8 cellular contexts compared by ENCODE assay signal in genomic region chr7:1028775-1029636, GRCh38. TPM values are rescaled to one million over a fixed set of nuclear protein-coding genes. Genes with fewer than 3 reads are reported as not detected.
DNase-seq lines count a peak whose midpoint lies in the region; ATAC-seq and TF ChIP-seq lines count a peak whose summit lies in the region.

No MANE protein-coding gene starts in this region.

- 74% methylated on average over 18 of the region's 18 CpGs for WGBS in HUES64

- H3K36me3 ChIP-seq in HUES64 (ENCODE audit: insufficient read depth, low read length), result peaks cover 11% of the 10 kb centered on the region; the same call in 1 of the 2 replicates
- peaks cover 7% of the 10 kb centered on the region for H3K36me3 ChIP-seq in thoracic aorta

- H3K9me3 ChIP-seq in HUES64 (ENCODE audit: insufficient read depth, low read depth, low read length) (no peaks in the 10 kb centered on the region), thoracic aorta (no peaks in the 10 kb centered on the region)

- H3K27ac ChIP-seq in HUES64 (ENCODE audit: low read depth, low read length), result peak overlapping the region; percentile 40
- H3K27ac ChIP-seq in thoracic aorta, result peak overlapping the region; percentile 85

- H3K9ac ChIP-seq in HUES64 (ENCODE audit: low read depth, low read length), result peak overlapping the region; percentile 79

- H3K4me1 Mint-ChIP-seq in activated naive CD8-positive, alpha-beta T cell (ENCODE audit: low read depth), result peaks cover 38% of the 10 kb centered on the region

- no peaks in the 10 kb centered on the region for H3K36me3 Mint-ChIP-seq in activated naive CD8-positive, alpha-beta T cell

- H3K4me3 ChIP-seq in HUES64 (ENCODE audit: low read length) (peak overlapping the region; percentile 72), thoracic aorta (peak overlapping the region; percentile 91)

- H3K4me1 ChIP-seq in HUES64 (ENCODE audit: insufficient read depth, low read length) (peaks cover 2% of the 10 kb centered on the region; the same call in 1 of the 2 replicates), thoracic aorta (ENCODE audit: control insufficient read depth in 1 of 2, low read depth in 2 of 2) (peaks cover 8 to 32% of the 10 kb centered on the region in 2 donors)

- H3K27me3 Mint-ChIP-seq in activated naive CD8-positive, alpha-beta T cell, result no peaks in the 10 kb centered on the region

- TF ChIP-seq CTCF in thoracic aorta (IDR thresholded peaks at IDR 0.05), result no peak

- H3K4me3 Mint-ChIP-seq in activated naive CD8-positive, alpha-beta T cell, result peak overlapping the region; percentile 80

- H3K27ac Mint-ChIP-seq in activated naive CD8-positive, alpha-beta T cell, result peak overlapping the region; percentile 75

- H3K27me3 ChIP-seq in HUES64 (ENCODE audit: insufficient read depth, low read length) (no peaks in the 10 kb centered on the region), thoracic aorta (replicated peaks; ENCODE audit: insufficient read depth) (no peaks in the 10 kb centered on the region)

- ATAC-seq in thoracic aorta (ENCODE audit: insufficient number of reproducible peaks, low FRiP score, low read depth) (peak; percentile 97), HG02763 (IDR thresholded peaks at IDR 0.05; ENCODE audit: unreplicated experiment) (no peak)

- peak; percentile 69 for DNase-seq in DMS79 treated with DMSO at 0.1 percent for 48 hours (lab: John Stamatoyannopoulos, UW)
- peak; percentile 68 for DNase-seq in SK-N-DZ (ENCODE audit: low spot score)
- peak; percentile 70 for DNase-seq in glomerular endothelial cell (ENCODE audit: extremely low read depth, low read depth, low spot score)
- DNase-seq in nucleus accumbens (lab: John Stamatoyannopoulos, UW), result peak in 53 of 56 donors; percentile 31 to 86 (median 65)
- peak; percentile 73 for DNase-seq in thoracic aorta (ENCODE audit: low spot score)

- no peaks in the 10 kb centered on the region for H3K9me3 Mint-ChIP-seq in activated naive CD8-positive, alpha-beta T cell (ENCODE audit: low read depth)

RNA-seq across cellular contexts. Expression of gene GPR146, which starts 15.3 kb away (rescaled TPM):
- polyA plus RNA-seq in HUES64 (2013, experiment 1 of 2), result 0.60 TPM
- 1.3 TPM for polyA plus RNA-seq in HUES64 (2013, experiment 2 of 2)
- 4.8 and 8.1 TPM in 2 replicates for polyA plus RNA-seq in SK-N-DZ (2014; cell fraction: cytosol; rRNA removed)
- polyA plus RNA-seq in SK-N-DZ (2014; cell fraction: nucleus; rRNA removed), result 2.8 and 5.1 TPM in 2 replicates
- total RNA-seq in glomerular endothelial cell, result 5.4 and 33.5 TPM in 2 replicates
- total RNA-seq in thoracic aorta, result 10 to 100 TPM in 1 of 2 donors, 1 to 10 TPM in 1; 9.0 to 20.3 TPM

RNA-seq across cellular contexts. Expression of gene CYP2W1, which starts 46.0 kb away (rescaled TPM):
- polyA plus RNA-seq in HUES64 (2013, experiment 1 of 2), result not detected
- not detected for polyA plus RNA-seq in HUES64 (2013, experiment 2 of 2)
- polyA plus RNA-seq in SK-N-DZ (2014; cell fraction: cytosol; rRNA removed), result 1.7 and 2.9 TPM in 2 replicates
- polyA plus RNA-seq in SK-N-DZ (2014; cell fraction: nucleus; rRNA removed), result 2.0 and 4.2 TPM in 2 replicates
- not detected in 2 replicates for total RNA-seq in glomerular endothelial cell
- total RNA-seq in thoracic aorta, result not detected

RNA-seq across cellular contexts. Expression of gene COX19, which starts 53.7 kb away (rescaled TPM):
- polyA plus RNA-seq in HUES64 (2013, experiment 1 of 2), result 5.8 TPM
- 7.0 TPM for polyA plus RNA-seq in HUES64 (2013, experiment 2 of 2)
- 9.5 and 12.6 TPM in 2 replicates for polyA plus RNA-seq in SK-N-DZ (2014; cell fraction: cytosol; rRNA removed)
- polyA plus RNA-seq in SK-N-DZ (2014; cell fraction: nucleus; rRNA removed), result 6.4 and 9.1 TPM in 2 replicates
- 5.1 and 9.5 TPM in 2 replicates for total RNA-seq in glomerular endothelial cell
- 10 to 100 TPM in 1 of 2 donors, 1 to 10 TPM in 1; 7.2 to 18.1 TPM for total RNA-seq in thoracic aorta

RNA-seq across cellular contexts. Expression of gene GPER1, which starts 58.9 kb away (rescaled TPM):
- polyA plus RNA-seq in HUES64 (2013, experiment 1 of 2), result 0.40 TPM
- polyA plus RNA-seq in HUES64 (2013, experiment 2 of 2), result 0.38 TPM
- 0.46 and 0.47 TPM in 2 replicates for polyA plus RNA-seq in SK-N-DZ (2014; cell fraction: cytosol; rRNA removed)
- 0.67 and 0.89 TPM in 2 replicates for polyA plus RNA-seq in SK-N-DZ (2014; cell fraction: nucleus; rRNA removed)
- 1.4 and 1.8 TPM in 2 replicates for total RNA-seq in glomerular endothelial cell
- 1 to 10 TPM; 3.9 to 5.3 TPM for total RNA-seq in thoracic aorta
